8 cellular contexts compared by ENCODE assay signal in genomic region chr5:133287500-133287899, GRCh38.
DNase-seq lines count a peak whose midpoint lies in the region; ATAC-seq, FAIRE-seq and TF ChIP-seq lines count a peak whose summit lies in the region.

No MANE protein-coding gene starts in this region.

- H3K4me3 ChIP-seq in A549 (no peak overlapping the region), SJSA1 (no peak overlapping the region), bronchial epithelial cell (ENCODE audit: low read depth, low read length) (no peak overlapping the region), tibial artery (no peak overlapping the region)

- no peaks in the 10 kb centered on the region for H3K36me3 Mint-ChIP-seq in nephron (ENCODE audit: low read depth)

- no peaks in the 10 kb centered on the region for H3K9me3 Mint-ChIP-seq in nephron

- no peak overlapping the region for H3K4me2 ChIP-seq in A549

- WGBS in A549 (ENCODE audit: missing lambda C conversion rate), result 67% methylated on average over 3 of the region's 3 CpGs

- ATAC-seq in A549 (peak; percentile 63 to 82; a peak in 5 of 6 replicates), GM21723 (IDR thresholded peaks at IDR 0.05; ENCODE audit: unreplicated experiment) (no peak), GM18517 (IDR thresholded peaks at IDR 0.05; ENCODE audit: unreplicated experiment) (no peak)

- TF ChIP-seq CTCF in A549 (IDR thresholded peaks at IDR 0.05) (peak; percentile 58), GM12872 (IDR thresholded peaks at IDR 0.05; ENCODE audit: insufficient read depth, low read depth, low read length) (peak; percentile 42; the same call in 2 of the 3 replicates), bronchial epithelial cell (IDR thresholded peaks at IDR 0.05; ENCODE audit: insufficient read depth, low read length, severe bottlenecking) (peak; percentile 58), nephron (IDR thresholded peaks at IDR 0.05; ENCODE audit: unreplicated experiment in 3 of 3) (peak; percentile 29 to 50 (median 38)), tibial artery (IDR thresholded peaks at IDR 0.05) (no peak)

- peaks cover 15% of the 10 kb centered on the region for H3K27me3 Mint-ChIP-seq in nephron (ENCODE audit: low read depth)

- no peak overlapping the region for H3K4me3 Mint-ChIP-seq in nephron

- H3K27ac ChIP-seq in A549, result no peak overlapping the region
- H3K27ac ChIP-seq in SJSA1, result no peak overlapping the region
- H3K27ac ChIP-seq in tibial artery, result no peak overlapping the region

- TF ChIP-seq EP300 in A549 (IDR thresholded peaks at IDR 0.05), result no peak

- TF ChIP-seq POLR2A in A549 (IDR thresholded peaks at IDR 0.05; ENCODE audit: low read length), result no peak

- no peak overlapping the region for H3K27ac Mint-ChIP-seq in nephron

- FAIRE-seq in A549 (lab: Jason Lieb, UNC) (no peak), bronchial epithelial cell (lab: Jason Lieb, UNC) (no peak)

- POLR2A ChIA-PET in A549 (lab: Yijun Ruan, JAX), result no interaction called here

- H3K4me1 Mint-ChIP-seq in nephron, result no peaks in the 10 kb centered on the region

- intact Hi-C loops in tibial artery (cut with DNase I; ENCODE audit: low total_unique reads), result loop anchor here (5.0 kb wide), 1 partner anchor 175 kb away; no protein-coding TSS in a partner anchor

- H3K9me3 ChIP-seq in A549 (no peaks in the 10 kb centered on the region), SJSA1 (replicated peaks) (no peaks in the 10 kb centered on the region), tibial artery (no peaks in the 10 kb centered on the region)

- TF ChIP-seq RAD21 in A549 (conservative IDR thresholded peaks at IDR 0.05 in 1 of 2, IDR thresholded peaks at IDR 0.05 in 1 of 2), result peak; percentile 71 to 75

- peak; percentile 39 to 53 for DNase-seq in A549 (ENCODE audit: low read depth in 1 of 2, low spot score in 1 of 2)
- peak; percentile 46 to 75 for DNase-seq in SJSA1 (ENCODE audit: low read depth in 1 of 2, low spot score in 2 of 2)
- DNase-seq in bronchial epithelial cell (ENCODE audit: low read depth), result no peak
- no peak for DNase-seq in tibial artery

- H3K4me1 ChIP-seq in A549 (peaks cover 43% of the 10 kb centered on the region), SJSA1 (replicated peaks) (peaks cover 10% of the 10 kb centered on the region; the same call in 1 of the 2 replicates), tibial artery (no peaks in the 10 kb centered on the region)

- CTCF ChIA-PET in A549 (lab: Yijun Ruan, JAX), result interaction anchor here (0.6 to 8.2 kb wide), 25 partner anchors 10 to 463 kb away, joined by 3 to 94 read pairs (median 3); no protein-coding TSS in a partner anchor

- no peaks in the 10 kb centered on the region for H3K36me3 ChIP-seq in SJSA1
- H3K36me3 ChIP-seq in bronchial epithelial cell (ENCODE audit: control insufficient read depth, insufficient read depth, low read length), result no peaks in the 10 kb centered on the region
- no peaks in the 10 kb centered on the region for H3K36me3 ChIP-seq in tibial artery

- H3K27me3 ChIP-seq in SJSA1 (replicated peaks) (no peaks in the 10 kb centered on the region), bronchial epithelial cell (ENCODE audit: control insufficient read depth, insufficient read depth, low read length) (no peaks in the 10 kb centered on the region), tibial artery (peaks cover 0 to 3% of the 10 kb centered on the region in 2 donors)

TF ChIP-seq in A549, 52 proteins besides CTCF, POLR2A, EP300 and RAD21:
- TF ChIP-seq SREBF2 (IDR thresholded peaks at IDR 0.05), result no peak
- peak; percentile 73 for TF ChIP-seq SMC3 (IDR thresholded peaks at IDR 0.05)
- peak; percentile 34 for TF ChIP-seq ZFP36 (IDR thresholded peaks at IDR 0.05; ENCODE audit: borderline replicate concordance, partially characterized antibody)

Comparison
In these comparisons a context has a peak if more than half of its experiments do, and no peak if none do; other contexts are left out.
1. ATAC-seq: peak in A549 (2 of 2); none in GM21723 (single experiment) and GM18517 (single experiment).
2. DNase-seq: peak in A549 (2 of 2) and SJSA1 (2 of 2); none in bronchial epithelial cell (single experiment) and tibial artery (0 of 2).
3. CTCF ChIP-seq: peak in A549 (single experiment), GM12872 (single experiment), bronchial epithelial cell (single experiment) and nephron (3 of 3); none in tibial artery (0 of 2).